Comparison of ENCODE assay signal across 8 cellular contexts in the genomic region with DNA sequence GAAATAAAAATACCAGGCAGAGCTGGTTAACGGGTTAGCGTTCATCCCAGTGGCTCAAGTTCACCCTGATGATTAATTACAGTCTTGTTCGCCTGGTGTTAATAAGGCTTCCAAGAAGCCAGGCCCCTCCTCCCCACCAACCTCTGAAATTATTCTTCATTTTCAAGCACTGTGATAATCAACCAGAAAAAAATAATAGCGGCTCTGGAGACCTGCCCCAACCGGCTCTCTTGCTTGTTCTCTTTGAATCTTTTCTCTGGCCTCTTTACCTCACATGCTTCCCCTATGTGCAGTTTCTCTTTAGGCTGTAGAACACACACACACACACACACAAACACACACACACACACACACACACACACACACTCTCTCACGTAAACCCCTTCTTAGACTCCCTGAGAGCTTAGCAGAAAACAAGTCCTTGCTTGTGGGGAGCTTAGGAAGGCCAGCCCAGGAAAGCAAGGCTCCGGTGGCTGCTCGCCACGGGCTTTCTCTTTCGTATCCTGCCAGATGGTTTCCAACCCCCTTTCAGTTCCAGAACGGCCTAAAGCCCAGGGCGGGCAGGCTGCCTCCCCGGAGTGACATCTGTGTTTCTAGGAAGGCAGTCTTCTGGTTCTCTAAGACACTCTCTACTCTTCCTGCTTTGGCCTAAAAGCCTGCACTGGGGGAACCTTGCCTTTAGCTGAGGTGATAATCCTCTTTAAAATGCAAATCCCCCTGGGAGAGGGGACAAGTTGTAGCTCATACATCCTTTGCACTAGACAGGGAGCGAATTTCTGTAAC.
A peak's percentile ranks its signal among the peaks of the same experiment; 100 is the strongest.
DNase-seq lines count a peak whose midpoint lies in the region; ATAC-seq, FAIRE-seq and TF ChIP-seq lines count a peak whose summit lies in the region.

No MANE protein-coding gene starts in this region.

- peak; percentile 79 for FAIRE-seq in GM18507 (lab: Jason Lieb, UNC)

- H3K27me3 ChIP-seq in adrenal gland: no peaks in the 10 kb centered on the region
- no peaks in the 10 kb centered on the region for H3K27me3 ChIP-seq in right atrium auricular region

- H3K36me3 ChIP-seq in adrenal gland (replicated peaks in 1 of 2): no peaks in the 10 kb centered on the region
- H3K36me3 ChIP-seq in right atrium auricular region: no peaks in the 10 kb centered on the region

- peak; percentile 85 for ATAC-seq in HG02759 (IDR thresholded peaks at IDR 0.05; ENCODE audit: unreplicated experiment)
- peak; percentile 79 for ATAC-seq in sciatic nerve

- TF ChIP-seq CTCF in adrenal gland (IDR thresholded peaks at IDR 0.05) (no peak), right atrium auricular region (IDR thresholded peaks at IDR 0.05) (no peak)

- H3K4me1 ChIP-seq in adrenal gland (replicated peaks in 1 of 2) (peaks cover 15 to 34% of the 10 kb centered on the region in 2 donors), right atrium auricular region (peaks cover 0 to 27% of the 10 kb centered on the region in 2 donors)

- intact Hi-C loops in adrenal gland (cut with DNase I): no loop called here
- intact Hi-C loops in sciatic nerve (cut with DNase I): loop anchor here (10.0 kb wide), 1 partner anchor 367 kb away; no protein-coding TSS in a partner anchor

- H3K27ac ChIP-seq in adrenal gland (peak overlapping the region; percentile 31 to 86 (median 63)), right atrium auricular region (peak overlapping the region; percentile 67 to 72)

- DNase-seq in GM18507 (ENCODE audit: extremely low spot score, insufficient read length, low read depth) (peak; percentile 14), NCI-H524 (lab: John Stamatoyannopoulos, UW) (peak; percentile 97 to 99), adrenal gland (peak; percentile 33 to 74 (median 44)), right atrium auricular region (ENCODE audit: low spot score) (peak; percentile 70), sciatic nerve (ENCODE audit: low spot score) (peak; percentile 82), NCI-H510A (lab: John Stamatoyannopoulos, UW) (no peak), HUDEP-2 (lab: John Stamatoyannopoulos, UW; ENCODE audit: unreplicated experiment in 76 of 76) (no peak)

- WGBS in adrenal gland, 4 donors: 23 to 30% (median 28%) methylated on average over 13 to 14 of the region's 14 CpGs

- H3K9me3 ChIP-seq in adrenal gland (replicated peaks in 1 of 3): no peaks in the 10 kb centered on the region
- no peaks in the 10 kb centered on the region for H3K9me3 ChIP-seq in right atrium auricular region

- TF ChIP-seq POLR2A in adrenal gland (IDR thresholded peaks at IDR 0.05): no peak

- H3K4me3 ChIP-seq in adrenal gland: no peak overlapping the region
- peak overlapping the region in 1 of 2 donors; percentile 26 for H3K4me3 ChIP-seq in right atrium auricular region

Comparison
In these comparisons a context has a peak if more than half of its experiments do, and no peak if none do; other contexts are left out.
1. DNase-seq: peak in GM18507 (single experiment), NCI-H524 (2 of 2), adrenal gland (7 of 7), right atrium auricular region (single experiment) and sciatic nerve (single experiment); none in NCI-H510A (single experiment) and HUDEP-2 (0 of 76).